In the genomic region with DNA sequence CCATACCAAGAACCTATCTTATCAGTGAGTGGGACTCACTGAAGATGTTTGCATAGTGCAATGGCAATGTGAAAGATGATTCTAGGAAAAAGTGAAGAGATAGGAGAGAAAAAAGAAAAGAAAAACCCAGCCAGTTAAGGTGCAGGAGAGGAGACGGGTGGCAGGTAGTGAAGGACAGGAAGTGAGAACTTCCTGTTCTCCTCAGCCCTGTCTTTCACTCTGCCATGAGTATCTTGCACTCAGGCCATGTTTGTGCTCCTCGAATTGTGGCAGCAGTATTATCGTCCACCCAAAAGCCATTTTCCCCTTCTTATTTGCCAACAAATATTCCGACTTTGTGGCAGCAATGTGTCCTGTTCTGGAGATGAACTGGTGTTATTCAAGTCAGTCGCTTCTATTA, we compare ENCODE assay signal across 15 cellular contexts. TPM values are rescaled to one million over a fixed set of nuclear protein-coding genes. Genes with fewer than 3 reads are reported as not detected.
"Had no signal": no experiment of that assay in that cellular context is flagged by ENCODE, and none has a peak within 500 bp of the region (broad histone marks: within the 10 kb centered on the region; RNA-seq: fewer than 3 reads in every experiment).

No MANE protein-coding gene starts in this region.

- H3K27ac ChIP-seq: esophagus squamous epithelium, pancreas had no signal

- ATAC-seq: activated CD4-positive, alpha-beta T cell treated with anti-CD3 and anti-CD28 coated beads for 36 hours; effector memory CD8-positive, alpha-beta T cell; mucosa of descending colon; naive thymus-derived CD8-positive, alpha-beta T cell; pancreas; sciatic nerve; stimulated activated naive B cell treated with anti-CD40 and anti-IgM and Interleukin-4, amounts not matched to agents 10 μg/mL and 1 μg/mL and 100 μg/mL, for 72 hours; WTC11 had no signal

- H3K4me3 ChIP-seq: esophagus squamous epithelium, mucosa of descending colon, pancreas had no signal

- H3K36me3 ChIP-seq: esophagus squamous epithelium, pancreas had no signal

- H3K4me3 Mint-ChIP-seq: activated CD4-positive, alpha-beta T cell treated with anti-CD3 and anti-CD28 coated beads for 36 hours; activated naive CD4-positive, alpha-beta T cell treated with anti-CD3 and anti-CD28 coated beads, Interleukin-2, amount 50 U/mL, for 24 hours; effector memory CD8-positive, alpha-beta T cell; memory B cell; naive thymus-derived CD8-positive, alpha-beta T cell; stimulated activated naive B cell treated with anti-CD40 and anti-IgM and Interleukin-4, amounts not matched to agents 10 μg/mL and 1 μg/mL and 100 μg/mL, for 72 hours; WTC11 had no signal

- H3K27me3 ChIP-seq: esophagus squamous epithelium, pancreas had no signal

- FAIRE-seq: pancreas had no signal

- H3K9me3 ChIP-seq: esophagus squamous epithelium, pancreas had no signal

- H3K4me1 ChIP-seq: esophagus squamous epithelium, pancreas had no signal

- DNase-seq: activated CD4-positive, alpha-beta T cell treated with anti-CD3 and anti-CD28 coated beads for 36 hours; activated CD4-positive, alpha-beta T cell treated with anti-CD3 and anti-CD28 coated beads, Interleukin-2, amount 50 U/mL, for 48 hours; activated gamma-delta T cell; amniotic stem cell; effector memory CD8-positive, alpha-beta T cell; esophagus squamous epithelium; mucosa of descending colon; naive thymus-derived CD8-positive, alpha-beta T cell; pancreas; stimulated activated CD4-positive, alpha-beta T cell treated with anti-CD3 and anti-CD28 coated beads, Interleukin-4, amount 100 ng/mL, for 24 hours; stimulated activated naive B cell treated with anti-CD40 and anti-IgM and Interleukin-4, amounts not matched to agents 10 μg/mL and 1 μg/mL and 100 μg/mL, for 72 hours had no signal

- H3K27ac Mint-ChIP-seq: activated CD4-positive, alpha-beta T cell treated with anti-CD3 and anti-CD28 coated beads for 36 hours; activated naive CD4-positive, alpha-beta T cell treated with anti-CD3 and anti-CD28 coated beads, Interleukin-2, amount 50 U/mL, for 24 hours; effector memory CD8-positive, alpha-beta T cell; memory B cell; naive thymus-derived CD8-positive, alpha-beta T cell; stimulated activated naive B cell treated with anti-CD40 and anti-IgM and Interleukin-4, amounts not matched to agents 10 μg/mL and 1 μg/mL and 100 μg/mL, for 72 hours; WTC11 had no signal

- H3K36me3 Mint-ChIP-seq: memory B cell; stimulated activated naive B cell treated with anti-CD40 and anti-IgM and Interleukin-4, amounts not matched to agents 10 μg/mL and 1 μg/mL and 100 μg/mL, for 72 hours had no signal

RNA-seq across cellular contexts. Expression of gene ENPEP, which starts 8.6 kb away (rescaled TPM):
- total RNA-seq: activated CD4-positive, alpha-beta T cell treated with anti-CD3 and anti-CD28 coated beads for 36 hours; naive thymus-derived CD8-positive, alpha-beta T cell had no signal
- polyA plus RNA-seq: naive thymus-derived CD8-positive, alpha-beta T cell had no signal
